ENCODE assay signal across 1 cellular context in the genomic region with DNA sequence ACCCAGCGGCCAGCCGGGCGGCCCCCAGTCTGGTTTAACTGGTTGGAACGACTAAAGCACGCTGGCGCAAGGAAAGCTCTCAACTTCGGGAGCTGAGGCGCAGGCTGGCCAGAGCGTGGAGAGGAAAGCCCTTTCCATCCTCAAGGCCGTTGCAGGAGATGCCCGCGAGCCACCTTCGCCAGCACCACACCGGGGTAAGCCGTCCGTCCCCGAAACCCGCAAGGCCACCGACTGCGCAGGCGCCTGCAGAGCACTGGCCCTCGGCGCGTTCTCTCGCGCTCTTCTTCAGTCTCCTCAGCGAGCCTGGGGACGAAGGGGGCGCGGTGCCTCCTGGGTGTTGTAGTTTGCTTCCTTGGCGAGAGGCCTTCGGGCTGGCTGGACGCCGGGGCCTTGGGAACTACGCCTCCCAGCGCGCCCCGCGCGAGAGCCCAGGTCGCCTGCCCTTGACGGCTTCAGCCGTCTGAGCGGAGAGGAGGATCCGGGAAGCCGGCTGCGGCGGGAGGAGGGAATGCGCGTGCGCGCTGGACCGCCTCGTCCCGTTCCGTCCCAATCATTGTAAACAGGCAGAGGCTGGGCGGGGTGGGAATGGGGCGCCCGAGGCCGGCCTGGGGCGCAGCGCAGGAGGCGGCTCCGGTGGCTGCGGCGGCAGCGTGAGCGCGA.
A peak's percentile ranks its signal among the peaks of the same experiment; 100 is the strongest.
TF ChIP-seq lines count a peak whose summit lies in the region.

Gene RALBP1 (plus strand): TSS at position 531 of the 660 bp plus-strand sequence. CDS start 37,533 bp downstream, outside the sequence.

TF ChIP-seq in HepG2, 621 proteins besides CTCF, POLR2A, EP300 and RAD21 (continued from another document and continues in another):
- peak; percentile 47; the same call in 1 of the 2 replicates for TF ChIP-seq TFAP4 (IDR thresholded peaks at IDR 0.05; ENCODE audit: borderline replicate concordance, low read depth)
- TF ChIP-seq ZC3H4 (CRISPR knock-in tag; IDR thresholded peaks at IDR 0.05; ENCODE audit: borderline replicate concordance), result no peak
- no peak for TF ChIP-seq WIZ (CRISPR knock-in tag; IDR thresholded peaks at IDR 0.05)
- no peak for TF ChIP-seq SOX13 (IDR thresholded peaks at IDR 0.05)
- TF ChIP-seq SOX13 (CRISPR knock-in tag; conservative IDR thresholded peaks at IDR 0.05 in 1 of 2, IDR thresholded peaks at IDR 0.05 in 1 of 2), result 0 out of 4 replicates have a peak, but pooled peaks of 1 of the 2 experiments have one; percentile 25
- TF ChIP-seq, protein P1, sequence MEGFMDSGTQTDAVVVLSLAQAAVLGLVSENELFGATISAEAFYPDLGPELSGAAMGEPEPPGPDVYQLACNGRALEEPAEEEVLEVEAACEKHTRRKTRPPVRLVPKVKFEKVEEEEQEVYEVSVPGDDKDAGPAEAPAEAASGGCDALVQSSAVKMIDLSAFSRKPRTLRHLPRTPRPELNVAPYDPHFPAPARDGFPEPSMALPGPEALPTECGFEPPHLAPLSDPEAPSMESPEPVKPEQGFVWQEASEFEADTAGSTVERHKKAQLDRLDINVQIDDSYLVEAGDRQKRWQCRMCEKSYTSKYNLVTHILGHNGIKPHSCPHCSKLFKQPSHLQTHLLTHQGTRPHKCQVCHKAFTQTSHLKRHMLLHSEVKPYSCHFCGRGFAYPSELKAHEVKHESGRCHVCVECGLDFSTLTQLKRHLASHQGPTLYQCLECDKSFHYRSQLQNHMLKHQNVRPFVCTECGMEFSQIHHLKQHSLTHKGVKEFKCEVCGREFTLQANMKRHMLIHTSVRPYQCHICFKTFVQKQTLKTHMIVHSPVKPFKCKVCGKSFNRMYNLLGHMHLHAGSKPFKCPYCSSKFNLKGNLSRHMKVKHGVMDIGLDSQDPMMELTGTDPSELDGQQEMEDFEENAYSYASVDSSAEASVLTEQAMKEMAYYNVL (CRISPR knock-in tag; IDR thresholded peaks at IDR 0.05; ENCODE audit: borderline replicate concordance), result no peak
- no peak for TF ChIP-seq TRIM24 (CRISPR knock-in tag; IDR thresholded peaks at IDR 0.05)
- peak; percentile 57; the same call in 1 of the 2 replicates for TF ChIP-seq ZNF879 (CRISPR knock-in tag; IDR thresholded peaks at IDR 0.05)
- no peak for TF ChIP-seq NR1H2 (CRISPR knock-in tag; IDR thresholded peaks at IDR 0.05; ENCODE audit: borderline replicate concordance, low read depth)
- TF ChIP-seq NR2F1 (CRISPR knock-in tag; IDR thresholded peaks at IDR 0.05), result no peak
- TF ChIP-seq ZBTB21 (CRISPR knock-in tag; IDR thresholded peaks at IDR 0.05), result no peak
- TF ChIP-seq DPF2 (CRISPR knock-in tag; IDR thresholded peaks at IDR 0.05; ENCODE audit: borderline replicate concordance, low read depth), result no peak
- TF ChIP-seq ATF7-NPFF (CRISPR knock-in tag; IDR thresholded peaks at IDR 0.05; ENCODE audit: low read depth), result 0 out of 2 replicates have a peak, but pooled peaks have one; percentile 38
- no peak for TF ChIP-seq ZNF550 (CRISPR knock-in tag; IDR thresholded peaks at IDR 0.05; ENCODE audit: borderline replicate concordance)
- peak; percentile 68 for TF ChIP-seq TARDBP (CRISPR knock-in tag; IDR thresholded peaks at IDR 0.05)
- no peak for TF ChIP-seq FOXP4 (CRISPR knock-in tag; IDR thresholded peaks at IDR 0.05)
- TF ChIP-seq KDM5A (IDR thresholded peaks at IDR 0.05; ENCODE audit: borderline replicate concordance, low read length), result peak; percentile 84
- TF ChIP-seq ESRRA (CRISPR knock-in tag; IDR thresholded peaks at IDR 0.05; ENCODE audit: low read depth), result peak; percentile 70; the same call in 1 of the 2 replicates
- TF ChIP-seq, protein P2, sequence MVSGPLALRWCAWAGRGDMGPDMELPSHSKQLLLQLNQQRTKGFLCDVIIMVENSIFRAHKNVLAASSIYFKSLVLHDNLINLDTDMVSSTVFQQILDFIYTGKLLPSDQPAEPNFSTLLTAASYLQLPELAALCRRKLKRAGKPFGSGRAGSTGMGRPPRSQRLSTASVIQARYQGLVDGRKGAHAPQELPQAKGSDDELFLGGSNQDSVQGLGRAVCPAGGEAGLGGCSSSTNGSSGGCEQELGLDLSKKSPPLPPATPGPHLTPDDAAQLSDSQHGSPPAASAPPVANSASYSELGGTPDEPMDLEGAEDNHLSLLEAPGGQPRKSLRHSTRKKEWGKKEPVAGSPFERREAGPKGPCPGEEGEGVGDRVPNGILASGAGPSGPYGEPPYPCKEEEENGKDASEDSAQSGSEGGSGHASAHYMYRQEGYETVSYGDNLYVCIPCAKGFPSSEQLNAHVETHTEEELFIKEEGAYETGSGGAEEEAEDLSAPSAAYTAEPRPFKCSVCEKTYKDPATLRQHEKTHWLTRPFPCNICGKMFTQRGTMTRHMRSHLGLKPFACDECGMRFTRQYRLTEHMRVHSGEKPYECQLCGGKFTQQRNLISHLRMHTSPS (CRISPR knock-in tag; IDR thresholded peaks at IDR 0.05; ENCODE audit: low read depth), result 0 out of 2 replicates have a peak, but pooled peaks have one; percentile 52
- TF ChIP-seq ZNF530 (CRISPR knock-in tag; IDR thresholded peaks at IDR 0.05; ENCODE audit: low read depth), result no peak
- 0 out of 2 replicates have a peak, but pooled peaks have one; percentile 11 for TF ChIP-seq ZSCAN22 (CRISPR knock-in tag; IDR thresholded peaks at IDR 0.05)
- TF ChIP-seq ZNF496 (CRISPR knock-in tag; IDR thresholded peaks at IDR 0.05; ENCODE audit: insufficient replicate concordance), result no peak
- TF ChIP-seq U2AF1 (optimal IDR thresholded peaks at IDR 0.05; ENCODE audit: low read depth, low read length), result no peak
- TF ChIP-seq, protein P3, sequence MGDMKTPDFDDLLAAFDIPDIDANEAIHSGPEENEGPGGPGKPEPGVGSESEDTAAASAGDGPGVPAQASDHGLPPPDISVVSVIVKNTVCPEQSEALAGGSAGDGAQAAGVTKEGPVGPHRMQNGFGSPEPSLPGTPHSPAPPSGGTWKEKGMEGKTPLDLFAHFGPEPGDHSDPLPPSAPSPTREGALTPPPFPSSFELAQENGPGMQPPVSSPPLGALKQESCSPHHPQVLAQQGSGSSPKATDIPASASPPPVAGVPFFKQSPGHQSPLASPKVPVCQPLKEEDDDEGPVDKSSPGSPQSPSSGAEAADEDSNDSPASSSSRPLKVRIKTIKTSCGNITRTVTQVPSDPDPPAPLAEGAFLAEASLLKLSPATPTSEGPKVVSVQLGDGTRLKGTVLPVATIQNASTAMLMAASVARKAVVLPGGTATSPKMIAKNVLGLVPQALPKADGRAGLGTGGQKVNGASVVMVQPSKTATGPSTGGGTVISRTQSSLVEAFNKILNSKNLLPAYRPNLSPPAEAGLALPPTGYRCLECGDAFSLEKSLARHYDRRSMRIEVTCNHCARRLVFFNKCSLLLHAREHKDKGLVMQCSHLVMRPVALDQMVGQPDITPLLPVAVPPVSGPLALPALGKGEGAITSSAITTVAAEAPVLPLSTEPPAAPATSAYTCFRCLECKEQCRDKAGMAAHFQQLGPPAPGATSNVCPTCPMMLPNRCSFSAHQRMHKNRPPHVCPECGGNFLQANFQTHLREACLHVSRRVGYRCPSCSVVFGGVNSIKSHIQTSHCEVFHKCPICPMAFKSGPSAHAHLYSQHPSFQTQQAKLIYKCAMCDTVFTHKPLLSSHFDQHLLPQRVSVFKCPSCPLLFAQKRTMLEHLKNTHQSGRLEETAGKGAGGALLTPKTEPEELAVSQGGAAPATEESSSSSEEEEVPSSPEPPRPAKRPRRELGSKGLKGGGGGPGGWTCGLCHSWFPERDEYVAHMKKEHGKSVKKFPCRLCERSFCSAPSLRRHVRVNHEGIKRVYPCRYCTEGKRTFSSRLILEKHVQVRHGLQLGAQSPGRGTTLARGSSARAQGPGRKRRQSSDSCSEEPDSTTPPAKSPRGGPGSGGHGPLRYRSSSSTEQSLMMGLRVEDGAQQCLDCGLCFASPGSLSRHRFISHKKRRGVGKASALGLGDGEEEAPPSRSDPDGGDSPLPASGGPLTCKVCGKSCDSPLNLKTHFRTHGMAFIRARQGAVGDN (CRISPR knock-in tag; IDR thresholded peaks at IDR 0.05), result peak; percentile 82
- TF ChIP-seq, protein P4, sequence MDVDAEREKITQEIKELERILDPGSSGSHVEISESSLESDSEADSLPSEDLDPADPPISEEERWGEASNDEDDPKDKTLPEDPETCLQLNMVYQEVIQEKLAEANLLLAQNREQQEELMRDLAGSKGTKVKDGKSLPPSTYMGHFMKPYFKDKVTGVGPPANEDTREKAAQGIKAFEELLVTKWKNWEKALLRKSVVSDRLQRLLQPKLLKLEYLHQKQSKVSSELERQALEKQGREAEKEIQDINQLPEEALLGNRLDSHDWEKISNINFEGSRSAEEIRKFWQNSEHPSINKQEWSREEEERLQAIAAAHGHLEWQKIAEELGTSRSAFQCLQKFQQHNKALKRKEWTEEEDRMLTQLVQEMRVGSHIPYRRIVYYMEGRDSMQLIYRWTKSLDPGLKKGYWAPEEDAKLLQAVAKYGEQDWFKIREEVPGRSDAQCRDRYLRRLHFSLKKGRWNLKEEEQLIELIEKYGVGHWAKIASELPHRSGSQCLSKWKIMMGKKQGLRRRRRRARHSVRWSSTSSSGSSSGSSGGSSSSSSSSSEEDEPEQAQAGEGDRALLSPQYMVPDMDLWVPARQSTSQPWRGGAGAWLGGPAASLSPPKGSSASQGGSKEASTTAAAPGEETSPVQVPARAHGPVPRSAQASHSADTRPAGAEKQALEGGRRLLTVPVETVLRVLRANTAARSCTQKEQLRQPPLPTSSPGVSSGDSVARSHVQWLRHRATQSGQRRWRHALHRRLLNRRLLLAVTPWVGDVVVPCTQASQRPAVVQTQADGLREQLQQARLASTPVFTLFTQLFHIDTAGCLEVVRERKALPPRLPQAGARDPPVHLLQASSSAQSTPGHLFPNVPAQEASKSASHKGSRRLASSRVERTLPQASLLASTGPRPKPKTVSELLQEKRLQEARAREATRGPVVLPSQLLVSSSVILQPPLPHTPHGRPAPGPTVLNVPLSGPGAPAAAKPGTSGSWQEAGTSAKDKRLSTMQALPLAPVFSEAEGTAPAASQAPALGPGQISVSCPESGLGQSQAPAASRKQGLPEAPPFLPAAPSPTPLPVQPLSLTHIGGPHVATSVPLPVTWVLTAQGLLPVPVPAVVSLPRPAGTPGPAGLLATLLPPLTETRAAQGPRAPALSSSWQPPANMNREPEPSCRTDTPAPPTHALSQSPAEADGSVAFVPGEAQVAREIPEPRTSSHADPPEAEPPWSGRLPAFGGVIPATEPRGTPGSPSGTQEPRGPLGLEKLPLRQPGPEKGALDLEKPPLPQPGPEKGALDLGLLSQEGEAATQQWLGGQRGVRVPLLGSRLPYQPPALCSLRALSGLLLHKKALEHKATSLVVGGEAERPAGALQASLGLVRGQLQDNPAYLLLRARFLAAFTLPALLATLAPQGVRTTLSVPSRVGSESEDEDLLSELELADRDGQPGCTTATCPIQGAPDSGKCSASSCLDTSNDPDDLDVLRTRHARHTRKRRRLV (CRISPR knock-in tag; IDR thresholded peaks at IDR 0.05), result peak; percentile 65
- TF ChIP-seq, protein P5, sequence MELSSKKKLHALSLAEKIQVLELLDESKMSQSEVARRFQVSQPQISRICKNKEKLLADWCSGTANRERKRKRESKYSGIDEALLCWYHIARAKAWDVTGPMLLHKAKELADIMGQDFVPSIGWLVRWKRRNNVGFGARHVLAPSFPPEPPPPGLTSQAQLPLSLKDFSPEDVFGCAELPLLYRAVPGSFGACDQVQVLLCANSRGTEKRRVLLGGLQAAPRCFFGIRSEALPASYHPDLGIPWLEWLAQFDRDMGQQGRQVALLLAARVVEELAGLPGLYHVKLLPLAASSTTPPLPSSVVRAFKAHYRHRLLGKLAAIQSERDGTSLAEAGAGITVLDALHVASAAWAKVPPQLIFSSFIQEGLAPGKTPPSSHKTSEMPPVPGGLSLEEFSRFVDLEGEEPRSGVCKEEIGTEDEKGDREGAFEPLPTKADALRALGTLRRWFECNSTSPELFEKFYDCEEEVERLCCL (CRISPR knock-in tag; IDR thresholded peaks at IDR 0.05; ENCODE audit: borderline replicate concordance), result no peak
- TF ChIP-seq MYNN (CRISPR knock-in tag; IDR thresholded peaks at IDR 0.05; ENCODE audit: low read depth), result no peak; the same call in 1 of the 2 replicates
- peak; percentile 54 for TF ChIP-seq GATA4 (IDR thresholded peaks at IDR 0.05; ENCODE audit: borderline replicate concordance, low read depth)
- TF ChIP-seq ARNTL (CRISPR knock-in tag; IDR thresholded peaks at IDR 0.05), result peak; percentile 25; the same call in 1 of the 2 replicates
- no peak; the same call in 1 of the 2 replicates for TF ChIP-seq BHLHE40 (IDR thresholded peaks at IDR 0.05; ENCODE audit: low read length)
- TF ChIP-seq ZNF335 (CRISPR knock-in tag; IDR thresholded peaks at IDR 0.05), result peak; percentile 23; the same call in 1 of the 2 replicates
